ENCODE assay signal across 18 cellular contexts in the genomic region with DNA sequence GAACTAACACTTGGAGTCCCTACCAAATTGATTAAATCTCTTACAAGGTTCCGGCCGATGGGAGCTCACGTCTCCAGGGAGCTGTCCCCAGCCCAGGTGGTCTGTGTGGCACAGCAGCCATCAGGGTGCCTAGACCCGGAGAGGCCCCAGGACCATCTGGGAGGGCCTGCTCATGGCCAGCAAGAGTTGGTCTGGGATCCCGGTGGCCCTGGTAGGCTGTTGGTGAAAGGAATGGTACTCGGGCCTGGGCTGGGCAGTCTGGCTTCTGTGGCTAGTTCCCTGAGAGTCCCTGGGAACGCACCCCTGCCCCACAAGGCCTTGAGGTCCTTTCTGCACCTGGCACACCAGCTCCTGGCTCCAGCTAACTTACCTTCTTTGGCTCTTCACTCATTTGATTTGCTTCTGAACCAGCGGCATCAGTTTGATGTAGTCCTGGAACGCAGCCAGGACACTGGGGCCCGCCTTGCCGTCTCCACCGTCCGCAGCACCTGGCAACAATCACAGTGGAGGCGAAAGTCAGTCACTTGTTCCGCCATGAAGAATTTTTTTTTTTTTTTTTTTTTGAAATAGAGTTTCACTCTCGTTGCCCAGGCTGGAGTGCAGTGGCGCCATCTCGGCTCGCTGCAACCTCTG.
DNase-seq lines count a peak whose midpoint lies in the region; ATAC-seq, FAIRE-seq and TF ChIP-seq lines count a peak whose summit lies in the region.
"Had no signal": no experiment of that assay in that cellular context is flagged by ENCODE, and none has a peak within 500 bp of the region (broad histone marks: within the 10 kb centered on the region; RNA-seq: fewer than 3 reads in every experiment).

No MANE protein-coding gene starts in this region.

- 36% methylated on average over 17 of the region's 19 CpGs for WGBS in K562 (ENCODE audit: insufficient coverage, low coverage, missing lambda C conversion rate)
- 73% methylated on average over 19 of the region's 19 CpGs for WGBS in SK-N-SH (ENCODE audit: low lambda C conversion rate)

- H3K4me3 Mint-ChIP-seq in type B pancreatic cell, result no peak overlapping the region
- H3K4me3 Mint-ChIP-seq: activated naive CD8-positive, alpha-beta T cell treated with anti-CD3 and anti-CD28 coated beads, Interleukin-2, amount 50 U/mL, for 24 hours; CD14-positive monocyte; dendritic cell treated with granulocyte-macrophage colony-stimulating factor and Interleukin-4, amounts not matched to agents 40 ng/mL and 50 ng/mL, for 4 days had no signal

- TF ChIP-seq CTCF in K562 (IDR thresholded peaks at IDR 0.05 in 2 of 3, conservative IDR thresholded peaks at IDR 0.05 in 1 of 3; ENCODE audit: insufficient read depth in 2 of 3, low read depth in 1 of 3, low read length in 3 of 3) (no peak), type B pancreatic cell (conservative IDR thresholded peaks at IDR 0.05) (no peak), SK-N-SH (IDR thresholded peaks at IDR 0.05) (no peak), uterus (IDR thresholded peaks at IDR 0.05) (no peak)

- H3K27me3 ChIP-seq in K562 (ENCODE audit: control insufficient read depth in 2 of 2, insufficient read depth in 2 of 2, low read length in 2 of 2) (peaks cover 10 to 48% of the 10 kb centered on the region in 2 experiments), SK-N-SH (ENCODE audit: insufficient read depth) (no peaks in the 10 kb centered on the region), uterus (no peaks in the 10 kb centered on the region)
- H3K27me3 ChIP-seq: foreskin keratinocyte had no signal

- H3K79me2 ChIP-seq in K562 (ENCODE audit: control insufficient read depth, insufficient read depth, low read length), result no peaks in the 10 kb centered on the region
- H3K79me2 ChIP-seq in SK-N-SH (ENCODE audit: insufficient read depth), result no peaks in the 10 kb centered on the region

- H3K4me3 ChIP-seq in K562 (no peak overlapping the region), SK-N-SH (ENCODE audit: low read depth in 2 of 2, low read length in 1 of 2) (no peak overlapping the region), uterus (no peak overlapping the region)
- H3K4me3 ChIP-seq: suprapubic skin had no signal

- H3K4me1 ChIP-seq in K562 (replicated peaks in 1 of 2; ENCODE audit: control insufficient read depth in 2 of 2, insufficient read depth in 2 of 2, low read length in 2 of 2) (peaks cover 7 to 30% of the 10 kb centered on the region in 2 experiments; a peak in 4 of 5 replicates), SK-N-SH (ENCODE audit: control insufficient read depth in 1 of 2, insufficient read depth in 2 of 2, low read depth in 1 of 2, low read length in 1 of 2) (no peaks in the 10 kb centered on the region; a peak in 1 of 4 replicates), uterus (peaks cover 0 to 8% of the 10 kb centered on the region in 2 donors)
- H3K4me1 ChIP-seq: foreskin keratinocyte had no signal

- H3K27ac ChIP-seq in K562 (ENCODE audit: extremely low read depth, low read depth, low read length) (no peak overlapping the region), SK-N-SH (ENCODE audit: low read depth in 2 of 2, low read length in 1 of 2) (no peak overlapping the region), uterus (no peak overlapping the region)
- H3K27ac ChIP-seq: foreskin keratinocyte, suprapubic skin had no signal

- BruUV-seq in K562 (replicated peaks; lab: Mats Ljungman, UMichigan), result no TSS peak

- FAIRE-seq in K562 (lab: Jason Lieb, UNC), result no peak
- FAIRE-seq: A204.1 had no signal

- no peaks in the 10 kb centered on the region for H3K27me3 Mint-ChIP-seq in type B pancreatic cell

- TF ChIP-seq POLR2A in K562 (conservative IDR thresholded peaks at IDR 0.05) (no peak), uterus (IDR thresholded peaks at IDR 0.05) (no peak)

- H4K20me1 ChIP-seq in K562 (replicated peaks; ENCODE audit: control insufficient read depth, insufficient read depth, low read length) (no peaks in the 10 kb centered on the region), SK-N-SH (ENCODE audit: insufficient read depth) (no peaks in the 10 kb centered on the region)

- H2AFZ ChIP-seq in K562 (ENCODE audit: low read depth, low read length) (no peak overlapping the region), SK-N-SH (ENCODE audit: low read depth) (no peak overlapping the region)

- H3K4me2 ChIP-seq in K562 (ENCODE audit: insufficient read depth, low read length), result no peak overlapping the region
- H3K4me2 ChIP-seq in SK-N-SH, result no peak overlapping the region

- TF ChIP-seq RAD21 in K562 (CRISPR knock-in tag; conservative IDR thresholded peaks at IDR 0.05 in 1 of 2, IDR thresholded peaks at IDR 0.05 in 1 of 2), result no peak
- no peak for TF ChIP-seq RAD21 in SK-N-SH (IDR thresholded peaks at IDR 0.05; ENCODE audit: low read length)

- H3K9ac ChIP-seq in K562 (ENCODE audit: insufficient read depth in 1 of 2, low read depth in 2 of 2, low read length in 2 of 2) (no peak overlapping the region), SK-N-SH (no peak overlapping the region)

- in situ Hi-C loops in K562 (cut with MboI), result no loop called here

- DNase-seq in NCI-H187 (lab: John Stamatoyannopoulos, UW) (peak; percentile 10 to 61), NCI-H187 treated with DMSO at 0.1 percent for 48 hours (lab: John Stamatoyannopoulos, UW) (no peak), NCI-H2171 treated with DMSO at 0.1 percent for 48 hours (lab: John Stamatoyannopoulos, UW) (peak; percentile 93), K562 (ENCODE audit: extremely low read depth in 1 of 4, low spot score in 3 of 4) (no peak), type B pancreatic cell (ENCODE audit: extremely low spot score, unreplicated experiment) (no peak), SK-N-SH (no peak), uterus (no peak)
- no peak for DNase-seq in activated CD4-positive, CD25-positive, alpha-beta regulatory T cell (lab: John Stamatoyannopoulos, UW)
- DNase-seq: activated naive CD8-positive, alpha-beta T cell treated with anti-CD3 and anti-CD28 coated beads, Interleukin-2, amount 50 U/mL, for 24 hours; foreskin keratinocyte; left cardiac atrium; SIG-M5; T-helper 2 cell had no signal

- H3K9me3 ChIP-seq in K562 (replicated peaks; ENCODE audit: control insufficient read depth, insufficient read depth, low read depth, low read length), result no peaks in the 10 kb centered on the region
- H3K9me3 ChIP-seq in SK-N-SH, result no peaks in the 10 kb centered on the region
- no peaks in the 10 kb centered on the region for H3K9me3 ChIP-seq in uterus
- H3K9me3 ChIP-seq: suprapubic skin had no signal

- CTCF ChIA-PET in K562 (lab: Yijun Ruan, JAX; ENCODE audit: low intra/inter-chr PET ratio) (no interaction called here), SK-N-SH (lab: Yijun Ruan, JAX) (interaction anchor here (0.7 kb wide), 1 partner anchor 11 kb away, joined by 3 read pairs; no protein-coding TSS in a partner anchor)

- no peak for ATAC-seq in K562
- ATAC-seq: activated CD4-positive, CD25-positive, alpha-beta regulatory T cell treated with anti-CD3 and anti-CD28 coated beads, Interleukin-2, amount 50 U/mL, for 24 hours; activated naive CD8-positive, alpha-beta T cell treated with anti-CD3 and anti-CD28 coated beads, Interleukin-2, amount 50 U/mL, for 24 hours; foreskin keratinocyte; left cardiac atrium had no signal

- H3K27ac Mint-ChIP-seq in type B pancreatic cell, result no peak overlapping the region
- H3K27ac Mint-ChIP-seq: activated naive CD8-positive, alpha-beta T cell treated with anti-CD3 and anti-CD28 coated beads, Interleukin-2, amount 50 U/mL, for 24 hours; CD14-positive monocyte; dendritic cell treated with granulocyte-macrophage colony-stimulating factor and Interleukin-4, amounts not matched to agents 40 ng/mL and 50 ng/mL, for 4 days had no signal

- TF ChIP-seq EP300 in K562 (IDR thresholded peaks at IDR 0.05; ENCODE audit: low read length), result no peak
- TF ChIP-seq EP300 in SK-N-SH (IDR thresholded peaks at IDR 0.05; ENCODE audit: borderline replicate concordance in 1 of 2, low read depth in 1 of 2, low read length in 1 of 2), result no peak

- H3F3A ChIP-seq in SK-N-SH (replicated peaks; ENCODE audit: insufficient read depth), result no peaks in the 10 kb centered on the region

- H3K4me1 Mint-ChIP-seq in type B pancreatic cell (ENCODE audit: unreplicated experiment), result peaks cover 4% of the 10 kb centered on the region

- H3K36me3 Mint-ChIP-seq in type B pancreatic cell, result no peaks in the 10 kb centered on the region
- H3K36me3 Mint-ChIP-seq: CD14-positive monocyte had no signal

- H3K36me3 ChIP-seq in K562 (ENCODE audit: control insufficient read depth, insufficient read depth, low read length), result no peaks in the 10 kb centered on the region
- H3K36me3 ChIP-seq in SK-N-SH (replicated peaks in 1 of 2; ENCODE audit: control insufficient read depth in 1 of 2, insufficient read depth in 2 of 2, low read length in 1 of 2), result no peaks in the 10 kb centered on the region
- no peaks in the 10 kb centered on the region for H3K36me3 ChIP-seq in uterus
- H3K36me3 ChIP-seq: suprapubic skin had no signal

- no peaks in the 10 kb centered on the region for H3K9me1 ChIP-seq in K562 (ENCODE audit: control insufficient read depth, insufficient read depth, low read length)

- no peaks in the 10 kb centered on the region for H3K9me2 ChIP-seq in SK-N-SH

- POLR2A ChIA-PET in K562 (lab: Yijun Ruan, JAX), result interaction anchor here (0.6 kb wide), 1 partner anchor 16 kb away, joined by 3 read pairs; no protein-coding TSS in a partner anchor
- POLR2A ChIA-PET in SK-N-SH (lab: Yijun Ruan, JAX), result no interaction called here

- no peaks in the 10 kb centered on the region for H3K9me3 Mint-ChIP-seq in type B pancreatic cell
- H3K9me3 Mint-ChIP-seq: activated naive CD8-positive, alpha-beta T cell treated with anti-CD3 and anti-CD28 coated beads, Interleukin-2, amount 50 U/mL, for 24 hours had no signal

- intact Hi-C loops in K562 (cut with micrococcal nuclease), result no loop called here
- intact Hi-C loops in uterus (cut with DNase I; ENCODE audit: low total_unique reads), result no loop called here

TF ChIP-seq in K562, 482 proteins besides CTCF, POLR2A, EP300 and RAD21:
- TF ChIP-seq NCOR1 (IDR thresholded peaks at IDR 0.05) (no peak), POLR2G (IDR thresholded peaks at IDR 0.05; ENCODE audit: low read depth, low read length) (0 out of 2 replicates have a peak, but pooled peaks have one; percentile 22), NFIC (IDR thresholded peaks at IDR 0.05) (peak; percentile 54)

TF ChIP-seq in SK-N-SH, 30 proteins besides CTCF, POLR2A, EP300 and RAD21 (continues in another document):
- no peak for TF ChIP-seq ELF1 (IDR thresholded peaks at IDR 0.05)
- no peak for TF ChIP-seq TCF12 (IDR thresholded peaks at IDR 0.05)
- TF ChIP-seq SMC3 (IDR thresholded peaks at IDR 0.05; ENCODE audit: low read depth, low read length), result no peak
- no peak for TF ChIP-seq TEAD4 (IDR thresholded peaks at IDR 0.05; ENCODE audit: borderline replicate concordance, insufficient read depth)
- no peak for TF ChIP-seq GABPA (IDR thresholded peaks at IDR 0.05; ENCODE audit: low read depth)
- TF ChIP-seq NFIC (IDR thresholded peaks at IDR 0.05; ENCODE audit: borderline replicate concordance), result no peak
- TF ChIP-seq FOXM1 (IDR thresholded peaks at IDR 0.05; ENCODE audit: low read depth), result no peak

Comparison
In these comparisons a context has a peak if more than half of its experiments do, and no peak if none do; other contexts are left out.
1. DNase-seq: peak in NCI-H187 (2 of 2) and NCI-H2171 treated with DMSO at 0.1 percent for 48 hours (single experiment); none in NCI-H187 treated with DMSO at 0.1 percent for 48 hours (single experiment), K562 (0 of 4), type B pancreatic cell (single experiment), SK-N-SH (single experiment), activated CD4-positive, CD25-positive, alpha-beta regulatory T cell (0 of 4) and uterus (0 of 2).